ENCODE assay signal across 23 cellular contexts in genomic region chr18:55158570-55158969, GRCh38.
DNase-seq lines count a peak whose midpoint lies in the region; FAIRE-seq and TF ChIP-seq lines count a peak whose summit lies in the region.
"Had no signal": no experiment of that assay in that cellular context is flagged by ENCODE, and none has a peak within 500 bp of the region (broad histone marks: within the 10 kb centered on the region; RNA-seq: fewer than 3 reads in every experiment).

No MANE protein-coding gene starts in this region.

- no peaks in the 10 kb centered on the region for H3K36me3 ChIP-seq in mammary epithelial cell (ENCODE audit: insufficient read depth, low read length)
- no peaks in the 10 kb centered on the region for H3K36me3 ChIP-seq in breast epithelium
- no peaks in the 10 kb centered on the region for H3K36me3 ChIP-seq in esophagus muscularis mucosa
- no peaks in the 10 kb centered on the region for H3K36me3 ChIP-seq in keratinocyte (ENCODE audit: control insufficient read depth in 2 of 2, extremely low read depth in 1 of 2, insufficient read depth in 2 of 2, low read length in 2 of 2)
- no peaks in the 10 kb centered on the region for H3K36me3 ChIP-seq in neuronal stem cell (replicated peaks in 1 of 2; ENCODE audit: control insufficient read depth in 2 of 2, insufficient read depth in 2 of 2, low read length in 2 of 2)
- H3K36me3 ChIP-seq: BLaER1 treated with 17β-estradiol and CSF1 and Interleukin-3, amounts not matched to agents 10 nM and 100 nM had no signal

- H2BK120ac ChIP-seq in neuronal stem cell (ENCODE audit: low read depth, low read length) = no peak overlapping the region

- H3K27ac Mint-ChIP-seq in glutamatergic neuron (ENCODE audit: unreplicated experiment) = no peak overlapping the region
- H3K27ac Mint-ChIP-seq in activated CD4-positive, alpha-beta memory T cell treated with anti-CD3 and anti-CD28 coated beads, Interleukin-2, amount 10 ng/mL, durations not matched to agents 7 days and 5 days = no peak overlapping the region
- H3K27ac Mint-ChIP-seq: B cell; CD4-positive, alpha-beta T cell; CD8-positive, alpha-beta T cell had no signal

- H3K23ac ChIP-seq in neuronal stem cell (ENCODE audit: low read depth, low read length, poor library complexity) = no peak overlapping the region

- no peaks in the 10 kb centered on the region for H3K4me1 Mint-ChIP-seq in glutamatergic neuron (ENCODE audit: low read depth, unreplicated experiment)
- H3K4me1 Mint-ChIP-seq in activated CD4-positive, alpha-beta memory T cell treated with anti-CD3 and anti-CD28 coated beads, Interleukin-2, amount 10 ng/mL, durations not matched to agents 7 days and 5 days = no peaks in the 10 kb centered on the region
- H3K4me1 Mint-ChIP-seq: B cell had no signal

- no peak overlapping the region for H3K4ac ChIP-seq in neuronal stem cell (ENCODE audit: low read length)

- POLR2A ChIA-PET in activated CD4-positive, alpha-beta memory T cell treated with anti-CD3 and anti-CD28 coated beads, Interleukin-2, amount 10 ng/mL, durations not matched to agents 7 days and 5 days (lab: Charles Lee) = no interaction called here

- no peak overlapping the region for H3K14ac ChIP-seq in neuronal stem cell (ENCODE audit: low read length)

- no peak overlapping the region for H3K4me3 Mint-ChIP-seq in glutamatergic neuron (ENCODE audit: unreplicated experiment)
- H3K4me3 Mint-ChIP-seq in activated CD4-positive, alpha-beta memory T cell treated with anti-CD3 and anti-CD28 coated beads, Interleukin-2, amount 10 ng/mL, durations not matched to agents 7 days and 5 days = no peak overlapping the region
- H3K4me3 Mint-ChIP-seq: B cell; CD4-positive, alpha-beta T cell; CD8-positive, alpha-beta T cell had no signal

- H2AK5ac ChIP-seq in neuronal stem cell (ENCODE audit: low read depth, low read length) = no peak overlapping the region

- dilution Hi-C loops in mammary epithelial cell (cut with HindIII; ENCODE audit: low sequenced_read_pairs) (no loop called here), keratinocyte (cut with MboI; ENCODE audit: extremely low pct_ligation_motif_present, low sequenced_read_pairs) (no loop called here)

- H3K9me3 ChIP-seq in mammary epithelial cell (replicated peaks; ENCODE audit: insufficient read depth, low read length) (no peaks in the 10 kb centered on the region), breast epithelium (no peaks in the 10 kb centered on the region), esophagus muscularis mucosa (no peaks in the 10 kb centered on the region), keratinocyte (ENCODE audit: control insufficient read depth, low read depth, low read length) (no peaks in the 10 kb centered on the region), neuronal stem cell (replicated peaks in 1 of 2; ENCODE audit: control insufficient read depth in 2 of 2, insufficient read depth in 1 of 2, low read depth in 1 of 2, low read length in 2 of 2) (no peaks in the 10 kb centered on the region)
- H3K9me3 ChIP-seq: A549; BLaER1 treated with 17β-estradiol and CSF1 and Interleukin-3, amounts not matched to agents 10 nM and 100 nM; Caco-2 had no signal

- no peak for FAIRE-seq in keratinocyte (lab: Jason Lieb, UNC)
- FAIRE-seq: A549, G401.6, GM12891, GM19239 had no signal

- no peak for TF ChIP-seq POLR2A in breast epithelium (IDR thresholded peaks at IDR 0.05)
- TF ChIP-seq POLR2A in esophagus muscularis mucosa (IDR thresholded peaks at IDR 0.05; ENCODE audit: low read depth) = no peak

- H4K8ac ChIP-seq in neuronal stem cell (ENCODE audit: low read depth, low read length) = no peak overlapping the region

- BruUV-seq in mammary epithelial cell (replicated peaks; lab: Mats Ljungman, UMichigan) = no TSS peak

- H3K9me3 Mint-ChIP-seq in glutamatergic neuron (ENCODE audit: unreplicated experiment) = no peaks in the 10 kb centered on the region
- H3K9me3 Mint-ChIP-seq in activated CD4-positive, alpha-beta memory T cell treated with anti-CD3 and anti-CD28 coated beads, Interleukin-2, amount 10 ng/mL, durations not matched to agents 7 days and 5 days = peaks cover 3% of the 10 kb centered on the region
- H3K9me3 Mint-ChIP-seq: CD4-positive, alpha-beta T cell; CD8-positive, alpha-beta T cell had no signal

- H3K79me1 ChIP-seq in neuronal stem cell (ENCODE audit: low read depth, low read length) = no peaks in the 10 kb centered on the region

- no peak overlapping the region for H3K27ac ChIP-seq in mammary epithelial cell (ENCODE audit: insufficient read depth, low read depth, low read length)
- H3K27ac ChIP-seq in breast epithelium = no peak overlapping the region
- H3K27ac ChIP-seq in esophagus muscularis mucosa (replicated peaks in 1 of 4) = no peak overlapping the region
- no peak overlapping the region for H3K27ac ChIP-seq in keratinocyte (ENCODE audit: control insufficient read depth, insufficient read depth, low read length)
- H3K27ac ChIP-seq in neuronal stem cell (replicated peaks; ENCODE audit: low read length) = no peak overlapping the region
- H3K27ac ChIP-seq: 22Rv1; A549; BLaER1 treated with 17β-estradiol and CSF1 and Interleukin-3, amounts not matched to agents 10 nM and 100 nM; C4-2B had no signal

- H3K4me3 ChIP-seq in mammary epithelial cell (replicated peaks in 1 of 3; ENCODE audit: insufficient read depth in 1 of 3, low read depth in 2 of 3, low read length in 3 of 3) (no peak overlapping the region), breast epithelium (no peak overlapping the region), esophagus muscularis mucosa (no peak overlapping the region), keratinocyte (ENCODE audit: control insufficient read depth in 2 of 3, extremely low read depth in 1 of 3, insufficient read depth in 2 of 3, low read depth in 1 of 3, low read length in 3 of 3) (no peak overlapping the region), neuronal stem cell (ENCODE audit: low read length in 2 of 2) (no peak overlapping the region)
- H3K4me3 ChIP-seq: A549; BLaER1 treated with 17β-estradiol and CSF1 and Interleukin-3, amounts not matched to agents 10 nM and 100 nM had no signal

- in situ Hi-C loops in mammary epithelial cell (cut with MboI; ENCODE audit: low sequenced_read_pairs in 2 of 2) = no loop called here

- TF ChIP-seq EP300 in esophagus muscularis mucosa (IDR thresholded peaks at IDR 0.05) = no peak

- no peak overlapping the region for H2BK12ac ChIP-seq in neuronal stem cell (ENCODE audit: low read length)

- no peaks in the 10 kb centered on the region for H3K36me3 Mint-ChIP-seq in glutamatergic neuron (ENCODE audit: unreplicated experiment)
- H3K36me3 Mint-ChIP-seq in activated CD4-positive, alpha-beta memory T cell treated with anti-CD3 and anti-CD28 coated beads, Interleukin-2, amount 10 ng/mL, durations not matched to agents 7 days and 5 days (ENCODE audit: low read depth) = no peaks in the 10 kb centered on the region
- H3K36me3 Mint-ChIP-seq: CD8-positive, alpha-beta T cell had no signal

- 72% methylated on average over 4 of the region's 4 CpGs for WGBS in mammary epithelial cell (ENCODE audit: low coverage, missing lambda C conversion rate)
- WGBS in esophagus muscularis mucosa = 75% methylated on average over 4 of the region's 4 CpGs
- no CpG with 5 or more reads among the region's 4 CpGs for WGBS in neuronal stem cell (ENCODE audit: extremely low coverage in 2 of 2, insufficient read length in 2 of 2, insufficient replicate concordance in 1 of 2), 2 donors

- intact Hi-C loops in mammary epithelial cell (cut with micrococcal nuclease) = no loop called here
- intact Hi-C loops in breast epithelium (cut with DNase I; ENCODE audit: low total_unique reads) = no loop called here
- intact Hi-C loops in esophagus muscularis mucosa (cut with DNase I) = no loop called here

- no peaks in the 10 kb centered on the region for H3K27me3 Mint-ChIP-seq in glutamatergic neuron (ENCODE audit: unreplicated experiment)
- no peaks in the 10 kb centered on the region for H3K27me3 Mint-ChIP-seq in activated CD4-positive, alpha-beta memory T cell treated with anti-CD3 and anti-CD28 coated beads, Interleukin-2, amount 10 ng/mL, durations not matched to agents 7 days and 5 days
- H3K27me3 Mint-ChIP-seq: CD4-positive, alpha-beta T cell had no signal

- H2AFZ ChIP-seq in mammary epithelial cell (ENCODE audit: low read depth, low read length) (peak overlapping the region; percentile 63), keratinocyte (ENCODE audit: control insufficient read depth, low read length) (no peak overlapping the region), neuronal stem cell (ENCODE audit: low read length) (no peak overlapping the region)

- peak overlapping the region; percentile 9 for H3K18ac ChIP-seq in neuronal stem cell (ENCODE audit: low read length)

- H2BK5ac ChIP-seq in neuronal stem cell (ENCODE audit: low read length) = no peak overlapping the region

- H3K27me3 ChIP-seq in mammary epithelial cell (ENCODE audit: insufficient read depth, low read length) = no peaks in the 10 kb centered on the region
- no peaks in the 10 kb centered on the region for H3K27me3 ChIP-seq in breast epithelium
- no peaks in the 10 kb centered on the region for H3K27me3 ChIP-seq in esophagus muscularis mucosa
- no peaks in the 10 kb centered on the region for H3K27me3 ChIP-seq in keratinocyte (ENCODE audit: control insufficient read depth, extremely low read depth, insufficient read depth, low read length)
- H3K27me3 ChIP-seq in neuronal stem cell (ENCODE audit: control insufficient read depth in 3 of 3, insufficient read depth in 3 of 3, low read depth in 1 of 3, low read length in 3 of 3) = no peaks in the 10 kb centered on the region
- H3K27me3 ChIP-seq: BLaER1 treated with 17β-estradiol and CSF1 and Interleukin-3, amounts not matched to agents 10 nM and 100 nM had no signal

- H3K4me2 ChIP-seq in mammary epithelial cell (ENCODE audit: insufficient read depth, low read depth, low read length) (no peak overlapping the region), keratinocyte (ENCODE audit: control insufficient read depth, extremely low read depth, insufficient read depth, low read depth, low read length) (peak overlapping the region; percentile 35), neuronal stem cell (ENCODE audit: insufficient read depth, low read length, poor library complexity, severe bottlenecking) (no peak overlapping the region)
- H3K4me2 ChIP-seq: A549; BLaER1 treated with 17β-estradiol and CSF1 and Interleukin-3, amounts not matched to agents 10 nM and 100 nM had no signal

- H3K4me1 ChIP-seq in mammary epithelial cell (ENCODE audit: insufficient read depth, low read length) = peaks cover 12% of the 10 kb centered on the region
- no peaks in the 10 kb centered on the region for H3K4me1 ChIP-seq in breast epithelium
- H3K4me1 ChIP-seq in esophagus muscularis mucosa = no peaks in the 10 kb centered on the region
- H3K4me1 ChIP-seq in keratinocyte (ENCODE audit: control insufficient read depth, extremely low read depth, insufficient read depth, low read length) = peaks cover 13% of the 10 kb centered on the region
- H3K4me1 ChIP-seq in neuronal stem cell (ENCODE audit: control insufficient read depth in 2 of 2, insufficient read depth in 1 of 2, low read depth in 1 of 2, low read length in 2 of 2) = no peaks in the 10 kb centered on the region
- H3K4me1 ChIP-seq: A549; BLaER1 treated with 17β-estradiol and CSF1 and Interleukin-3, amounts not matched to agents 10 nM and 100 nM had no signal

- CTCF ChIA-PET in mammary epithelial cell (lab: Charles Lee; ENCODE audit: low non-redundant PET) = interaction anchor here (0.5 kb wide), 1 partner anchor 747 kb away, joined by 5 read pairs; no protein-coding TSS in a partner anchor
- CTCF ChIA-PET in activated CD4-positive, alpha-beta memory T cell treated with anti-CD3 and anti-CD28 coated beads, Interleukin-2, amount 10 ng/mL, durations not matched to agents 7 days and 5 days (lab: Charles Lee) = no interaction called here

- no peaks in the 10 kb centered on the region for H3K9me1 ChIP-seq in keratinocyte (ENCODE audit: control insufficient read depth, extremely low read depth, insufficient read depth, low read length)

- H3K79me2 ChIP-seq in mammary epithelial cell (ENCODE audit: insufficient read depth, low read length) (no peaks in the 10 kb centered on the region), keratinocyte (ENCODE audit: control insufficient read depth, insufficient read depth, low read length) (no peaks in the 10 kb centered on the region)

- H3K9ac ChIP-seq in mammary epithelial cell (ENCODE audit: insufficient read depth, low read length) (no peak overlapping the region), keratinocyte (ENCODE audit: control insufficient read depth, extremely low read depth, insufficient read depth, low read length) (no peak overlapping the region), neuronal stem cell (ENCODE audit: low read depth, low read length, poor library complexity) (no peak overlapping the region)
- H3K9ac ChIP-seq: BLaER1 treated with 17β-estradiol and CSF1 and Interleukin-3, amounts not matched to agents 10 nM and 100 nM had no signal

- H4K91ac ChIP-seq in neuronal stem cell (ENCODE audit: low read depth, low read length, poor library complexity) = no peak overlapping the region

- no peak overlapping the region for H2BK15ac ChIP-seq in neuronal stem cell (ENCODE audit: low read length)

- TF ChIP-seq CTCF in mammary epithelial cell (conservative IDR thresholded peaks at IDR 0.05 in 1 of 2, IDR thresholded peaks at IDR 0.05 in 1 of 2; ENCODE audit: extremely low read depth in 1 of 2, insufficient read depth in 1 of 2, low read depth in 1 of 2, low read length in 2 of 2) = no peak
- TF ChIP-seq CTCF in breast epithelium (IDR thresholded peaks at IDR 0.05) = no peak
- TF ChIP-seq CTCF in esophagus muscularis mucosa (IDR thresholded peaks at IDR 0.05) = no peak
- no peak for TF ChIP-seq CTCF in keratinocyte (optimal IDR thresholded peaks at IDR 0.05 in 1 of 3, IDR thresholded peaks at IDR 0.05 in 1 of 3, conservative IDR thresholded peaks at IDR 0.05 in 1 of 3; ENCODE audit: extremely low read depth in 1 of 3, insufficient read depth in 2 of 3, low read length in 3 of 3)
- TF ChIP-seq CTCF in glutamatergic neuron (IDR thresholded peaks at IDR 0.05; ENCODE audit: partially characterized antibody, unreplicated experiment) = no peak

- H4K20me1 ChIP-seq in mammary epithelial cell (ENCODE audit: insufficient read depth, low read length) = no peaks in the 10 kb centered on the region
- no peaks in the 10 kb centered on the region for H4K20me1 ChIP-seq in keratinocyte (ENCODE audit: control insufficient read depth, extremely low read depth, insufficient read depth, low read length)
- H4K20me1 ChIP-seq: BLaER1 treated with 17β-estradiol and CSF1 and Interleukin-3, amounts not matched to agents 10 nM and 100 nM had no signal

- DNase-seq in mammary epithelial cell (no peak), breast epithelium (ENCODE audit: low spot score in 2 of 2) (no peak), esophagus muscularis mucosa (ENCODE audit: extremely low spot score) (peak; percentile 70), keratinocyte (ENCODE audit: low read depth, low spot score) (no peak), neuronal stem cell (ENCODE audit: low spot score) (no peak), glutamatergic neuron (no peak), NCI-H1694 treated with DMSO at 0.1 percent for 48 hours (lab: John Stamatoyannopoulos, UW) (no peak)
- DNase-seq in activated CD4-positive, alpha-beta memory T cell treated with anti-CD3 and anti-CD28 coated beads, Interleukin-2, amount 10 ng/mL, durations not matched to agents 7 days and 5 days = no peak
- DNase-seq: AML-193; Caco-2; Calu3; CD4-positive, alpha-beta T cell; CD8-positive, alpha-beta T cell; DMS79 treated with DMSO at 0.1 percent for 48 hours; GF-D8 had no signal
